8 cellular contexts compared by ENCODE assay signal in genomic region chr18:49813071-49813320, GRCh38. TPM values are rescaled to one million over a fixed set of nuclear protein-coding genes. Genes with fewer than 3 reads are reported as not detected.
DNase-seq lines count a peak whose midpoint lies in the region; ATAC-seq and TF ChIP-seq lines count a peak whose summit lies in the region.

No MANE protein-coding gene starts in this region.

- peaks cover 35% of the 10 kb centered on the region; the same call in 1 of the 2 replicates for H3K79me2 ChIP-seq in OCI-LY7 (ENCODE audit: insufficient read depth, low read depth, low read length)

- peak overlapping the region; percentile 92 to 100 (median 98) for H3K27ac ChIP-seq in BLaER1 treated with 17β-estradiol and CSF1 and Interleukin-3, amounts not matched to agents 10 nM and 100 nM
- H3K27ac ChIP-seq in OCI-LY7 (ENCODE audit: low read depth, low read length, poor library complexity, severe bottlenecking) (peak overlapping the region; percentile 88), suprapubic skin (peak overlapping the region; percentile 92)

- peak overlapping the region; percentile 94 to 99 (median 97) for H3K9ac ChIP-seq in BLaER1 treated with 17β-estradiol and CSF1 and Interleukin-3, amounts not matched to agents 10 nM and 100 nM

- WGBS in suprapubic skin = 23% methylated on average over 17 of the region's 17 CpGs

- H3K4me2 ChIP-seq in BLaER1 treated with 17β-estradiol and CSF1 and Interleukin-3, amounts not matched to agents 10 nM and 100 nM = peak overlapping the region; percentile 81 to 98 (median 96)
- peak overlapping the region; percentile 90 for H3K4me2 ChIP-seq in OCI-LY7 (ENCODE audit: low read length)

- peaks cover 14 to 32% (median 26%) of the 10 kb centered on the region in 11 experiments for H3K36me3 ChIP-seq in BLaER1 treated with 17β-estradiol and CSF1 and Interleukin-3, amounts not matched to agents 10 nM and 100 nM
- H3K36me3 ChIP-seq in OCI-LY7 (ENCODE audit: insufficient read depth, low read length) (no peaks in the 10 kb centered on the region; the same call in 1 of the 2 replicates), suprapubic skin (no peaks in the 10 kb centered on the region)

- peak; percentile 28 for ATAC-seq in GM18861 (IDR thresholded peaks at IDR 0.05; ENCODE audit: unreplicated experiment)
- ATAC-seq in HG03064 (IDR thresholded peaks at IDR 0.05; ENCODE audit: low read depth, unreplicated experiment) = peak; percentile 38

- H3K4me3 ChIP-seq in BLaER1 treated with 17β-estradiol and CSF1 and Interleukin-3, amounts not matched to agents 10 nM and 100 nM = peak overlapping the region; percentile 76 to 95 (median 84)
- H3K4me3 ChIP-seq in OCI-LY7 (ENCODE audit: low read depth, low read length, poor library complexity, severe bottlenecking) (peak overlapping the region; percentile 85), choroid plexus epithelial cell (ENCODE audit: low read depth, low read length) (peak overlapping the region; percentile 81), suprapubic skin (peak overlapping the region; percentile 65)

- intact Hi-C loops in OCI-LY7 (cut with micrococcal nuclease; ENCODE audit: unreplicated experiment) = loop anchor here (5.0 to 10.0 kb wide), 2 partner anchors 321 to 562 kb away; partner anchors contain the start of genes RPL17 and SKA1

- peak overlapping the region; percentile 87 for H2AFZ ChIP-seq in OCI-LY7 (ENCODE audit: low read length)

- peaks cover 19 to 28% (median 27%) of the 10 kb centered on the region in 11 experiments for H3K9me3 ChIP-seq in BLaER1 treated with 17β-estradiol and CSF1 and Interleukin-3, amounts not matched to agents 10 nM and 100 nM (replicated peaks in 1 of 11)
- H3K9me3 ChIP-seq in OCI-LY7 (ENCODE audit: low read length) (no peaks in the 10 kb centered on the region), suprapubic skin (no peaks in the 10 kb centered on the region)

- no peak for TF ChIP-seq EP300 in suprapubic skin (IDR thresholded peaks at IDR 0.05)

- no peaks in the 10 kb centered on the region for H3K27me3 ChIP-seq in BLaER1 treated with 17β-estradiol and CSF1 and Interleukin-3, amounts not matched to agents 10 nM and 100 nM
- H3K27me3 ChIP-seq in suprapubic skin = no peaks in the 10 kb centered on the region

- no peaks in the 10 kb centered on the region for H4K20me1 ChIP-seq in BLaER1 treated with 17β-estradiol and CSF1 and Interleukin-3, amounts not matched to agents 10 nM and 100 nM
- no peaks in the 10 kb centered on the region for H4K20me1 ChIP-seq in OCI-LY7 (ENCODE audit: insufficient read depth, low read length)

- no peak for TF ChIP-seq CTCF in OCI-LY7 (conservative IDR thresholded peaks at IDR 0.05; ENCODE audit: low read length)
- no peak for TF ChIP-seq CTCF in choroid plexus epithelial cell (conservative IDR thresholded peaks at IDR 0.05; ENCODE audit: low read depth, low read length)
- TF ChIP-seq CTCF in suprapubic skin (IDR thresholded peaks at IDR 0.05) = no peak

- H3K4me1 ChIP-seq in BLaER1 treated with 17β-estradiol and CSF1 and Interleukin-3, amounts not matched to agents 10 nM and 100 nM = peaks cover 22 to 29% (median 25%) of the 10 kb centered on the region in 10 experiments
- H3K4me1 ChIP-seq in OCI-LY7 (ENCODE audit: insufficient read depth, low read length, poor library complexity, severe bottlenecking) (peaks cover 9% of the 10 kb centered on the region), suprapubic skin (peaks cover 31% of the 10 kb centered on the region)

- no peaks in the 10 kb centered on the region for H3K9me2 ChIP-seq in OCI-LY7 (ENCODE audit: insufficient read depth, low read length)

- CTCF ChIA-PET in OCI-LY7 (lab: Charles Lee; ENCODE audit: unreplicated experiment) = no interaction called here

- POLR2A ChIA-PET in OCI-LY7 (lab: Charles Lee) = interaction anchor here (0.6 kb wide), 1 partner anchor 326 kb away, joined by 6 read pairs; no protein-coding TSS in a partner anchor

- DNase-seq in OCI-LY7 (ENCODE audit: low spot score) (peak; percentile 49), choroid plexus epithelial cell (ENCODE audit: low read depth) (peak; percentile 43), left kidney (ENCODE audit: low read depth, low spot score) (peak; percentile 68), suprapubic skin (ENCODE audit: low spot score in 2 of 2) (peak in 1 of 2 donors; percentile 67), kidney tubule cell (ENCODE audit: low spot score) (no peak)

- BruUV-seq in OCI-LY7 (replicated peaks; lab: Mats Ljungman, UMichigan) = no TSS peak

- TF ChIP-seq POLR2A in suprapubic skin (IDR thresholded peaks at IDR 0.05) = no peak

RNA-seq across cellular contexts. Expression of gene ACAA2, which starts 0.3 kb away (rescaled TPM):
- total RNA-seq in OCI-LY7 (2014; rRNA removed; shearing (Covaris generic)) = 30.8 and 34.3 TPM in 2 replicates
- 49.2 and 54.4 TPM in 2 replicates for total RNA-seq in OCI-LY7 (2022)
- total RNA-seq in suprapubic skin = 10 to 100 TPM; 22.0 to 40.6 (median 27.9) TPM
